Comparison of ENCODE assay signal across 13 cellular contexts in genomic region chr5:142119051-142119625, GRCh38.
"Had no signal": no experiment of that assay in that cellular context is flagged by ENCODE, and none has a peak within 500 bp of the region (broad histone marks: within the 10 kb centered on the region; RNA-seq: fewer than 3 reads in every experiment).

No MANE protein-coding gene starts in this region.

- H3K9me3 Mint-ChIP-seq: memory B cell had no signal

- H3K36me3 ChIP-seq: right lobe of liver had no signal

- H3K9me3 ChIP-seq: left ventricle myocardium inferior, psoas muscle, right lobe of liver, upper lobe of right lung had no signal

- H2AFZ ChIP-seq: hepatocyte had no signal

- DNase-seq: activated CD4-positive, alpha-beta T cell treated with anti-CD3 and anti-CD28 coated beads, Interleukin-2, amount 50 U/mL, for 4 hours; activated naive CD4-positive, alpha-beta T cell treated with anti-CD3 and anti-CD28 coated beads for 36 hours; amniotic stem cell; effector memory CD4-positive, alpha-beta T cell; kidney; left ventricle myocardium inferior; psoas muscle; right lobe of liver; stimulated activated naive CD4-positive, alpha-beta T cell treated with Interleukin-2 at 50 U/mL for 16 hours; upper lobe of right lung had no signal

- H3K27ac ChIP-seq: hepatocyte, left ventricle myocardium inferior, psoas muscle, upper lobe of right lung had no signal

- H3K4me3 ChIP-seq: hepatocyte, left ventricle myocardium inferior, psoas muscle, right lobe of liver, upper lobe of right lung had no signal

- H3K27ac Mint-ChIP-seq: memory B cell had no signal

- H3K4me2 ChIP-seq: hepatocyte had no signal

- H3K4me3 Mint-ChIP-seq: activated naive CD4-positive, alpha-beta T cell treated with anti-CD3 and anti-CD28 coated beads for 36 hours; memory B cell had no signal

- H3K27me3 ChIP-seq: hepatocyte, right lobe of liver, upper lobe of right lung had no signal

- ATAC-seq: psoas muscle, upper lobe of right lung had no signal

- H3K27me3 Mint-ChIP-seq: brain, memory B cell had no signal
